17 cellular contexts compared by ENCODE assay signal in genomic region chr18:69383191-69383590, GRCh38. TPM values are rescaled to one million over a fixed set of nuclear protein-coding genes. Genes with fewer than 3 reads are reported as not detected.
DNase-seq lines count a peak whose midpoint lies in the region; ATAC-seq and TF ChIP-seq lines count a peak whose summit lies in the region.
"Had no signal": no experiment of that assay in that cellular context is flagged by ENCODE, and none has a peak within 500 bp of the region (broad histone marks: within the 10 kb centered on the region; RNA-seq: fewer than 3 reads in every experiment).

No MANE protein-coding gene starts in this region.

- H3K9me3 ChIP-seq in GM23248 (ENCODE audit: low read depth) (no peaks in the 10 kb centered on the region), adipocyte (ENCODE audit: control insufficient read depth, low read length) (no peaks in the 10 kb centered on the region), tibial artery (no peaks in the 10 kb centered on the region)
- no peaks in the 10 kb centered on the region for H3K9me3 ChIP-seq in CD4-positive, alpha-beta T cell (ENCODE audit: control insufficient read depth, low read length)
- H3K9me3 ChIP-seq: A549 had no signal

- H3K4me1 ChIP-seq in GM23248 (ENCODE audit: insufficient read depth) (no peaks in the 10 kb centered on the region), adipocyte (ENCODE audit: control insufficient read depth, insufficient read depth, low read length) (peaks cover 3% of the 10 kb centered on the region), mesendoderm (ENCODE audit: control insufficient read depth, low read depth, low read length) (no peaks in the 10 kb centered on the region), tibial artery (no peaks in the 10 kb centered on the region)
- H3K4me1 ChIP-seq: A549 had no signal

- H3K27me3 Mint-ChIP-seq in activated CD4-positive, alpha-beta memory T cell treated with anti-CD3 and anti-CD28 coated beads, Interleukin-2, amount 10 ng/mL, durations not matched to agents 7 days and 5 days = no peaks in the 10 kb centered on the region
- H3K27me3 Mint-ChIP-seq in CD4-positive, alpha-beta T cell = peaks cover 6% of the 10 kb centered on the region

- H2AK5ac ChIP-seq in mesendoderm (ENCODE audit: low read length) = no peak overlapping the region

- no peak overlapping the region for H2AFZ ChIP-seq in GM23248

- H3K79me1 ChIP-seq in mesendoderm (ENCODE audit: low read length) = no peaks in the 10 kb centered on the region

- no peaks in the 10 kb centered on the region for H3F3A ChIP-seq in GM23248 (ENCODE audit: insufficient read depth)

- H3K9me3 Mint-ChIP-seq in activated CD4-positive, alpha-beta memory T cell treated with anti-CD3 and anti-CD28 coated beads, Interleukin-2, amount 10 ng/mL, durations not matched to agents 7 days and 5 days = no peaks in the 10 kb centered on the region
- no peaks in the 10 kb centered on the region for H3K9me3 Mint-ChIP-seq in CD4-positive, alpha-beta T cell

- H3K18ac ChIP-seq in mesendoderm (ENCODE audit: low read length) = no peak overlapping the region

- no peaks in the 10 kb centered on the region for H3K9me2 ChIP-seq in GM23248 (ENCODE audit: insufficient read depth)

- H4K8ac ChIP-seq in mesendoderm (ENCODE audit: low read depth, low read length) = no peak overlapping the region

- H3K9ac ChIP-seq in GM23248 (no peak overlapping the region), adipocyte (ENCODE audit: low read length) (no peak overlapping the region), mesendoderm (ENCODE audit: low read length) (no peak overlapping the region)

- in situ Hi-C loops in GM23248 (cut with MboI) = no loop called here

- H3K56ac ChIP-seq in mesendoderm (ENCODE audit: low read length) = no peak overlapping the region

- H3K4ac ChIP-seq in mesendoderm (ENCODE audit: low read depth, low read length) = no peak overlapping the region

- intact Hi-C loops in tibial artery (cut with DNase I; ENCODE audit: low total_unique reads) = no loop called here
- intact Hi-C loops in CD4-positive, alpha-beta T cell (cut with DNase I, micrococcal nuclease) = no loop called here

- DNase-seq in GM23248 = peak; percentile 66
- DNase-seq in adipocyte (ENCODE audit: low read depth) = peak; percentile 83
- peak; percentile 50 for DNase-seq in fibroblast of gingiva (ENCODE audit: low read depth)
- peak; percentile 8 for DNase-seq in mesendoderm
- DNase-seq in tibial artery = no peak
- no peak for DNase-seq in activated CD4-positive, alpha-beta memory T cell treated with anti-CD3 and anti-CD28 coated beads, Interleukin-2, amount 10 ng/mL, durations not matched to agents 7 days and 5 days
- DNase-seq in CD4-positive, alpha-beta T cell = no peak
- no peak for DNase-seq in SIG-M5 (lab: John Stamatoyannopoulos, UW)
- DNase-seq: C1 segment of cervical spinal cord, DMS79 treated with DMSO at 0.1 percent for 48 hours, H7, NCI-H1105, NCI-H2081 treated with DMSO at 0.1 percent for 48 hours, NCI-H446 treated with DMSO at 0.1 percent for 48 hours had no signal

- H3K23ac ChIP-seq in mesendoderm (ENCODE audit: low read length) = no peak overlapping the region

- no peak overlapping the region for H4K5ac ChIP-seq in mesendoderm (ENCODE audit: low read length)

- H3K79me2 ChIP-seq in GM23248 (ENCODE audit: insufficient read depth) = no peaks in the 10 kb centered on the region
- no peaks in the 10 kb centered on the region for H3K79me2 ChIP-seq in mesendoderm (ENCODE audit: control insufficient read depth, insufficient read depth, low read length)

- WGBS in GM23248 (ENCODE audit: low coverage in 1 of 2, low lambda C conversion rate in 2 of 2, missing lambda C conversion rate in 2 of 2), 2 experiments = 52 to 61% methylated on average over 3 of the region's 3 CpGs
- WGBS in mesendoderm (ENCODE audit: extremely low coverage, insufficient coverage, low lambda C conversion rate) = no CpG with 5 or more reads among the region's 3 CpGs

- H3K27me3 ChIP-seq in GM23248 (replicated peaks; ENCODE audit: insufficient read depth) = no peaks in the 10 kb centered on the region
- no peaks in the 10 kb centered on the region for H3K27me3 ChIP-seq in adipocyte (replicated peaks; ENCODE audit: control insufficient read depth, insufficient read depth, low read length)
- H3K27me3 ChIP-seq in mesendoderm (ENCODE audit: insufficient read depth, low read length, poor library complexity) = no peaks in the 10 kb centered on the region
- no peaks in the 10 kb centered on the region for H3K27me3 ChIP-seq in tibial artery
- H3K27me3 ChIP-seq in CD4-positive, alpha-beta T cell (ENCODE audit: control insufficient read depth, insufficient read depth, low read length) = no peaks in the 10 kb centered on the region

- POLR2A ChIA-PET in activated CD4-positive, alpha-beta memory T cell treated with anti-CD3 and anti-CD28 coated beads, Interleukin-2, amount 10 ng/mL, durations not matched to agents 7 days and 5 days (lab: Charles Lee) = no interaction called here
- POLR2A ChIA-PET in CD4-positive, alpha-beta T cell (lab: Charles Lee) = no interaction called here

- H2BK120ac ChIP-seq in mesendoderm (ENCODE audit: low read depth, low read length) = no peak overlapping the region

- no peak for ATAC-seq in CD4-positive, alpha-beta T cell (ENCODE audit: poor library complexity)
- ATAC-seq: A549, K562, Panc1 had no signal

- CTCF ChIA-PET in activated CD4-positive, alpha-beta memory T cell treated with anti-CD3 and anti-CD28 coated beads, Interleukin-2, amount 10 ng/mL, durations not matched to agents 7 days and 5 days (lab: Charles Lee) = no interaction called here
- CTCF ChIA-PET in CD4-positive, alpha-beta T cell (lab: Charles Lee) = no interaction called here

- H3K4me3 Mint-ChIP-seq in activated CD4-positive, alpha-beta memory T cell treated with anti-CD3 and anti-CD28 coated beads, Interleukin-2, amount 10 ng/mL, durations not matched to agents 7 days and 5 days = no peak overlapping the region
- H3K4me3 Mint-ChIP-seq in CD4-positive, alpha-beta T cell = no peak overlapping the region

- H3K36me3 ChIP-seq in GM23248 (ENCODE audit: low read depth) (no peaks in the 10 kb centered on the region), adipocyte (ENCODE audit: control insufficient read depth, insufficient read depth, low read length, severe bottlenecking) (no peaks in the 10 kb centered on the region), mesendoderm (ENCODE audit: control insufficient read depth, insufficient read depth, low read length) (no peaks in the 10 kb centered on the region), tibial artery (no peaks in the 10 kb centered on the region)

- no peak overlapping the region for H2BK15ac ChIP-seq in mesendoderm (replicated peaks; ENCODE audit: low read depth)

- H3K27ac ChIP-seq in GM23248 = no peak overlapping the region
- no peak overlapping the region for H3K27ac ChIP-seq in mesendoderm (ENCODE audit: low read depth, low read length)
- no peak overlapping the region for H3K27ac ChIP-seq in tibial artery
- H3K27ac ChIP-seq in CD4-positive, alpha-beta T cell (ENCODE audit: low read depth, low read length) = no peak overlapping the region
- H3K27ac ChIP-seq: A549 had no signal

- H3K27ac Mint-ChIP-seq in activated CD4-positive, alpha-beta memory T cell treated with anti-CD3 and anti-CD28 coated beads, Interleukin-2, amount 10 ng/mL, durations not matched to agents 7 days and 5 days = no peak overlapping the region
- no peak overlapping the region for H3K27ac Mint-ChIP-seq in CD4-positive, alpha-beta T cell

- no peaks in the 10 kb centered on the region for H4K20me1 ChIP-seq in GM23248 (ENCODE audit: insufficient read depth)

- H3K4me2 ChIP-seq in GM23248 (ENCODE audit: unreplicated experiment) (no peak overlapping the region), mesendoderm (ENCODE audit: low read length) (no peak overlapping the region)
- H3K4me2 ChIP-seq: A549 had no signal

- H3K4me1 Mint-ChIP-seq in activated CD4-positive, alpha-beta memory T cell treated with anti-CD3 and anti-CD28 coated beads, Interleukin-2, amount 10 ng/mL, durations not matched to agents 7 days and 5 days = no peaks in the 10 kb centered on the region
- no peaks in the 10 kb centered on the region for H3K4me1 Mint-ChIP-seq in CD4-positive, alpha-beta T cell (ENCODE audit: low read depth)

- H3K36me3 Mint-ChIP-seq in activated CD4-positive, alpha-beta memory T cell treated with anti-CD3 and anti-CD28 coated beads, Interleukin-2, amount 10 ng/mL, durations not matched to agents 7 days and 5 days (ENCODE audit: low read depth) = no peaks in the 10 kb centered on the region
- H3K36me3 Mint-ChIP-seq in CD4-positive, alpha-beta T cell (ENCODE audit: low read depth) = no peaks in the 10 kb centered on the region

- TF ChIP-seq CTCF in tibial artery (IDR thresholded peaks at IDR 0.05) = no peak
- TF ChIP-seq CTCF in CD4-positive, alpha-beta T cell (IDR thresholded peaks at IDR 0.05) = no peak

- H3K4me3 ChIP-seq in GM23248 (no peak overlapping the region), adipocyte (ENCODE audit: low read length) (no peak overlapping the region), mesendoderm (ENCODE audit: low read length) (no peak overlapping the region), tibial artery (no peak overlapping the region)
- H3K4me3 ChIP-seq: A549, K562 had no signal

- no peak overlapping the region for H2BK5ac ChIP-seq in mesendoderm (ENCODE audit: low read length)

RNA-seq across cellular contexts. Expression of gene DOK6, which starts 17.5 kb away (rescaled TPM):
- total RNA-seq in GM23248 (2014; rRNA removed; shearing (Covaris generic)) = 0.76 and 5.2 TPM in 2 replicates
- 1.1 and 1.5 TPM in 2 replicates for polyA plus RNA-seq in GM23248 (2016; fragmentation: Nextera tagmentation; extraction: Ambion mirVana)
- 0.38 TPM for polyA plus RNA-seq in mesendoderm (2013, experiment 1 of 2)
- polyA plus RNA-seq in mesendoderm (2013, experiment 2 of 2) = 0.22 TPM
- not detected for total RNA-seq in activated CD4-positive, alpha-beta memory T cell treated with anti-CD3 and anti-CD28 coated beads, Interleukin-2, amount 10 ng/mL, durations not matched to agents 7 days and 5 days
- not detected for total RNA-seq in CD4-positive, alpha-beta T cell
- total RNA-seq: K562 had no signal
- polyA plus RNA-seq: A549, K562 had no signal

Comparison
In these comparisons a context has a peak if more than half of its experiments do, and no peak if none do; other contexts are left out.
1. DNase-seq: peak in GM23248 (single experiment), adipocyte (single experiment), fibroblast of gingiva (single experiment) and mesendoderm (single experiment); none in tibial artery (0 of 2), activated CD4-positive, alpha-beta memory T cell treated with anti-CD3 and anti-CD28 coated beads, Interleukin-2, amount 10 ng/mL, durations not matched to agents 7 days and 5 days (single experiment), CD4-positive, alpha-beta T cell (0 of 10) and SIG-M5 (single experiment).